14 cellular contexts compared by ENCODE assay signal in genomic region chr5:54757541-54757940, GRCh38.
"Had no signal": no experiment of that assay in that cellular context is flagged by ENCODE, and none has a peak within 500 bp of the region (broad histone marks: within the 10 kb centered on the region; RNA-seq: fewer than 3 reads in every experiment).

No MANE protein-coding gene starts in this region.

- H3K27me3 ChIP-seq: gastrocnemius medialis, heart right ventricle, neutrophil, tibial artery, uterus had no signal

- H3K4me1 ChIP-seq: gastrocnemius medialis had no signal

- H3K4me3 Mint-ChIP-seq: activated naive CD8-positive, alpha-beta T cell treated with anti-CD3 and anti-CD28 coated beads for 36 hours; naive thymus-derived CD8-positive, alpha-beta T cell; stimulated activated effector memory CD8-positive, alpha-beta T cell treated with anti-CD3 and anti-CD28 coated beads, Interleukin-12 subunit alpha, Interleukin-12 subunit beta, amount 100 ng/mL, for 72 hours had no signal

- DNase-seq: activated CD4-positive, alpha-beta T cell treated with anti-CD3 and anti-CD28 coated beads, Interleukin-2, amount 50 U/mL, for 1 hour; activated CD4-positive, CD25-positive, alpha-beta regulatory T cell; activated CD8-positive, alpha-beta memory T cell treated with anti-CD3 and anti-CD28 coated beads for 24 hours; activated naive CD8-positive, alpha-beta T cell treated with anti-CD3 and anti-CD28 coated beads for 36 hours; gastrocnemius medialis; heart right ventricle; left cardiac atrium; mucosa of descending colon; naive thymus-derived CD8-positive, alpha-beta T cell; tibial artery; uterus had no signal

- H3K27ac ChIP-seq: gastrocnemius medialis, heart right ventricle, neutrophil, uterus had no signal

- H3K9me3 ChIP-seq: gastrocnemius medialis, heart right ventricle, mucosa of descending colon, neutrophil, tibial artery, uterus had no signal

- H3K4me3 ChIP-seq: gastrocnemius medialis, heart right ventricle, lung, mucosa of descending colon, tibial artery, uterus had no signal

- H3K9me3 Mint-ChIP-seq: activated naive CD8-positive, alpha-beta T cell treated with anti-CD3 and anti-CD28 coated beads for 36 hours had no signal

- H3K36me3 Mint-ChIP-seq: activated naive CD8-positive, alpha-beta T cell treated with anti-CD3 and anti-CD28 coated beads for 36 hours; naive thymus-derived CD8-positive, alpha-beta T cell; stimulated activated effector memory CD8-positive, alpha-beta T cell treated with anti-CD3 and anti-CD28 coated beads, Interleukin-12 subunit alpha, Interleukin-12 subunit beta, amount 100 ng/mL, for 72 hours had no signal

- H3K27me3 Mint-ChIP-seq: activated naive CD8-positive, alpha-beta T cell treated with anti-CD3 and anti-CD28 coated beads for 36 hours; naive thymus-derived CD8-positive, alpha-beta T cell had no signal

- H3K36me3 ChIP-seq: gastrocnemius medialis, heart right ventricle, neutrophil, tibial artery, uterus had no signal

- H3K27ac Mint-ChIP-seq: activated naive CD8-positive, alpha-beta T cell treated with anti-CD3 and anti-CD28 coated beads for 36 hours had no signal
